ENCODE assay signal across 21 cellular contexts in genomic region chr22:46135611-46136538, GRCh38. TPM values are rescaled to one million over a fixed set of nuclear protein-coding genes. Genes with fewer than 3 reads are reported as not detected.
DNase-seq lines count a peak whose midpoint lies in the region; ATAC-seq, FAIRE-seq and TF ChIP-seq lines count a peak whose summit lies in the region.
"Had no signal": no experiment of that assay in that cellular context is flagged by ENCODE, and none has a peak within 500 bp of the region (broad histone marks: within the 10 kb centered on the region; RNA-seq: fewer than 3 reads in every experiment).

No MANE protein-coding gene starts in this region.

- intact Hi-C loops in HepG2 (cut with micrococcal nuclease; ENCODE audit: unreplicated experiment), result no loop called here

- H3K4me2 ChIP-seq in HepG2 (ENCODE audit: low read depth, low read length) (peak overlapping the region; percentile 57), osteoblast (ENCODE audit: insufficient read depth, low read length) (no peak overlapping the region)

- H3K4me1 ChIP-seq in HepG2 (ENCODE audit: insufficient read depth, low read length), result peaks cover 92% of the 10 kb centered on the region
- H3K4me1 ChIP-seq in osteoblast (ENCODE audit: insufficient read depth, low read length), result no peaks in the 10 kb centered on the region

- TF ChIP-seq RAD21 in HepG2 (CRISPR knock-in tag; IDR thresholded peaks at IDR 0.05), result no peak

- TF ChIP-seq EP300 in HepG2 (IDR thresholded peaks at IDR 0.05; ENCODE audit: low read depth in 2 of 2, low read length in 2 of 2), result no peak
- no peak for TF ChIP-seq EP300 in HepG2 (CRISPR knock-in tag; IDR thresholded peaks at IDR 0.05; ENCODE audit: borderline replicate concordance)

- no TSS peak for BruUV-seq in HepG2 (replicated peaks; lab: Mats Ljungman, UMichigan)

- TF ChIP-seq POLR2A in HepG2 (IDR thresholded peaks at IDR 0.05; ENCODE audit: insufficient read depth in 1 of 2, low read depth in 2 of 2, low read length in 2 of 2), result no peak

- CTCF ChIA-PET in WTC11 (lab: Charles Lee), result no interaction called here
- CTCF ChIA-PET in HepG2 (lab: Yijun Ruan, JAX; ENCODE audit: low intra/inter-chr PET ratio, low total read pairs), result no interaction called here

- H2AFZ ChIP-seq in HepG2 (ENCODE audit: low read length) (no peak overlapping the region), osteoblast (ENCODE audit: low read length) (no peak overlapping the region)

- H3K9me3 Mint-ChIP-seq in WTC11 (no peaks in the 10 kb centered on the region), immature natural killer cell (no peaks in the 10 kb centered on the region)
- H3K9me3 Mint-ChIP-seq: CD4-positive, CD25-positive, alpha-beta regulatory T cell had no signal

- DNase-seq in H7, result peak; percentile 24
- DNase-seq in WTC11 (ENCODE audit: low spot score), result no peak
- no peak for DNase-seq in HepG2 (ENCODE audit: low spot score)
- peak; percentile 68 for DNase-seq in osteoblast (ENCODE audit: insufficient read length, low spot score, missing footprints)
- DNase-seq in dedifferentiated amniotic fluid mesenchymal stem cell (ENCODE audit: extremely low spot score), result no peak
- no peak for DNase-seq in immature natural killer cell
- DNase-seq in activated T-cell treated with anti-CD3 and anti-CD28 coated beads, Interleukin-2, amount 50 U/mL, for 48 hours, result no peak
- DNase-seq: CD4-positive, CD25-positive, alpha-beta regulatory T cell; EL; GF-D8; KG1; NCI-H1092 treated with DMSO at 0.1 percent for 48 hours; NCI-H1436 treated with DMSO at 0.1 percent for 48 hours; NCI-H1930; NCI-H2227 treated with DMSO at 0.1 percent for 48 hours; NCI-H510A; NCI-H748 treated with DMSO at 0.1 percent for 48 hours; SJCRH30 had no signal

- 28% methylated on average over 26 of the region's 27 CpGs for WGBS in HepG2 (ENCODE audit: low lambda C conversion rate)

- peak; percentile 36 for FAIRE-seq in HepG2 (lab: Jason Lieb, UNC)
- FAIRE-seq: H54 had no signal

- H3K9me3 ChIP-seq in HepG2 (ENCODE audit: low read length), result no peaks in the 10 kb centered on the region
- H3K9me3 ChIP-seq in osteoblast (ENCODE audit: low read depth, low read length), result no peaks in the 10 kb centered on the region
- H3K9me3 ChIP-seq: SJCRH30 had no signal

- H3K4me3 ChIP-seq in H7 (ENCODE audit: insufficient read depth, low read depth, low read length) (no peak overlapping the region), HepG2 (replicated peaks in 1 of 3; ENCODE audit: insufficient read depth in 1 of 3, low read depth in 2 of 3, low read length in 3 of 3) (peak overlapping the region in 2 of 3 experiments; percentile 21 to 39; a peak in 2 of 6 replicates), osteoblast (ENCODE audit: insufficient read depth, low read length) (no peak overlapping the region)
- H3K4me3 ChIP-seq: SJCRH30 had no signal

- no peak overlapping the region for H3K27ac ChIP-seq in HepG2 (ENCODE audit: extremely low read length, insufficient read depth, low read length)
- no peak overlapping the region for H3K27ac ChIP-seq in osteoblast (ENCODE audit: low read depth, low read length)
- H3K27ac ChIP-seq: HL-60, SJCRH30 had no signal

- no peak overlapping the region for H3K4me3 Mint-ChIP-seq in WTC11
- no peak overlapping the region for H3K4me3 Mint-ChIP-seq in immature natural killer cell
- H3K4me3 Mint-ChIP-seq: CD4-positive, CD25-positive, alpha-beta regulatory T cell had no signal

- H4K20me1 ChIP-seq in HepG2 (ENCODE audit: insufficient read depth, low read length), result no peaks in the 10 kb centered on the region
- H4K20me1 ChIP-seq in osteoblast (ENCODE audit: insufficient read depth, low read length), result no peaks in the 10 kb centered on the region

- no peaks in the 10 kb centered on the region for H3K27me3 ChIP-seq in H7 (ENCODE audit: control insufficient read depth, insufficient read depth, low read length)
- H3K27me3 ChIP-seq in HepG2 (ENCODE audit: control insufficient read depth in 1 of 2, insufficient read depth in 2 of 2, low read length in 2 of 2), result no peaks in the 10 kb centered on the region; a peak in 2 of 5 replicates
- no peaks in the 10 kb centered on the region for H3K27me3 ChIP-seq in osteoblast (ENCODE audit: insufficient read depth, low read length)
- H3K27me3 ChIP-seq: SJCRH30 had no signal

- TF ChIP-seq CTCF in WTC11 (IDR thresholded peaks at IDR 0.05) (no peak), HepG2 (CRISPR knock-in tag; IDR thresholded peaks at IDR 0.05) (no peak), osteoblast (IDR thresholded peaks at IDR 0.05; ENCODE audit: extremely low read depth, low read depth, low read length) (no peak)

- no peaks in the 10 kb centered on the region for H3K36me3 ChIP-seq in H7 (replicated peaks; ENCODE audit: control insufficient read depth, insufficient read depth, low read length)
- H3K36me3 ChIP-seq in HepG2 (replicated peaks in 1 of 2; ENCODE audit: control insufficient read depth in 1 of 2, insufficient read depth in 2 of 2, low read length in 2 of 2), result no peaks in the 10 kb centered on the region
- no peaks in the 10 kb centered on the region for H3K36me3 ChIP-seq in osteoblast (ENCODE audit: insufficient read depth, low read length)
- H3K36me3 ChIP-seq: SJCRH30 had no signal

- in situ Hi-C loops in HepG2 (cut with HindIII; ENCODE audit: extremely low pct_ligation_motif_present, low pct_unique_long_range_greater_than_20kb), result loop anchor here (25.0 kb wide), 1 partner anchor 401 kb away; the partner anchor contains the start of gene CELSR1

- POLR2A ChIA-PET in WTC11 (lab: Charles Lee) (no interaction called here), HepG2 (lab: Yijun Ruan, JAX) (interaction anchor here (1.0 to 5.6 kb wide), 3 partner anchors 12 to 141 kb away, joined by 3 to 54 read pairs (median 16); partner anchors contain the start of gene TTC38)

- no peak overlapping the region for H3K9ac ChIP-seq in HepG2 (ENCODE audit: insufficient read depth, low read depth, low read length)

- no peaks in the 10 kb centered on the region for H3K79me2 ChIP-seq in HepG2 (ENCODE audit: insufficient read depth, low read length)
- H3K79me2 ChIP-seq in osteoblast (ENCODE audit: insufficient read depth, low read length), result no peaks in the 10 kb centered on the region

- H3K27ac Mint-ChIP-seq in WTC11, result peak overlapping the region; percentile 24; the same call in 1 of the 2 replicates
- no peak overlapping the region for H3K27ac Mint-ChIP-seq in immature natural killer cell
- H3K27ac Mint-ChIP-seq: CD4-positive, CD25-positive, alpha-beta regulatory T cell had no signal

- ATAC-seq in WTC11 (no peak), HepG2 (no peak)
- ATAC-seq: Panc1 had no signal

- H3K4me1 Mint-ChIP-seq in WTC11 (no peaks in the 10 kb centered on the region), immature natural killer cell (no peaks in the 10 kb centered on the region)
- H3K4me1 Mint-ChIP-seq: CD4-positive, CD25-positive, alpha-beta regulatory T cell had no signal

- no peaks in the 10 kb centered on the region for H3K27me3 Mint-ChIP-seq in WTC11 (ENCODE audit: low read depth)
- peaks cover 0 to 2% (median 1%) of the 10 kb centered on the region in 3 donors for H3K27me3 Mint-ChIP-seq in immature natural killer cell (ENCODE audit: low read depth in 3 of 3)
- H3K27me3 Mint-ChIP-seq: CD4-positive, CD25-positive, alpha-beta regulatory T cell had no signal

- H3K36me3 Mint-ChIP-seq in WTC11 (no peaks in the 10 kb centered on the region), immature natural killer cell (no peaks in the 10 kb centered on the region)
- H3K36me3 Mint-ChIP-seq: CD4-positive, CD25-positive, alpha-beta regulatory T cell had no signal

TF ChIP-seq in WTC11, 78 proteins besides CTCF, POLR2A, EP300 and RAD21 (continues in another document):
- TF ChIP-seq ATF1 (CRISPR knock-in tag; IDR thresholded peaks at IDR 0.05), result no peak

TF ChIP-seq in HepG2, 621 proteins besides CTCF, POLR2A, EP300 and RAD21 (continues in another document):
- TF ChIP-seq NR2F6 (IDR thresholded peaks at IDR 0.05) (peak; percentile 59), NR2F6 (CRISPR knock-in tag; IDR thresholded peaks at IDR 0.05) (peak; percentile 53; the same call in 1 of the 2 replicates), SP4 (CRISPR knock-in tag; IDR thresholded peaks at IDR 0.05) (0 out of 2 replicates have a peak, but pooled peaks have one; percentile 14), ZNF20 (CRISPR knock-in tag; IDR thresholded peaks at IDR 0.05) (no peak), MAX (IDR thresholded peaks at IDR 0.05) (0 out of 2 replicates have a peak, but pooled peaks have one; percentile 45), ZNF773 (CRISPR knock-in tag; IDR thresholded peaks at IDR 0.05; ENCODE audit: borderline replicate concordance) (no peak), ZNF33A (CRISPR knock-in tag; IDR thresholded peaks at IDR 0.05; ENCODE audit: borderline replicate concordance) (no peak)

RNA-seq across cellular contexts. Expression of gene PPARA, which starts 14.5 kb away (rescaled TPM):
- total RNA-seq in H7 (2014; rRNA removed; shearing (Covaris generic)), result 1.2 and 7.8 TPM in 2 replicates
- total RNA-seq in WTC11 (2021), result 8.5 to 10.1 TPM (median 9.3 TPM) in 3 replicates
- total RNA-seq in HepG2 (2016; rRNA removed; fragmentation: Illumina TruSeq; extraction: Trizol), result 24.7 and 32.0 TPM in 2 replicates
- 25.2 and 27.4 TPM in 2 replicates for total RNA-seq in HepG2 (2016; cell fraction: cytosol; rRNA removed; fragmentation: Illumina TruSeq; extraction: Trizol; ENCODE audit: low read depth)
- total RNA-seq in HepG2 (2016; cell fraction: insoluble cytoplasmic fraction; rRNA removed; fragmentation: Illumina TruSeq; extraction: Trizol), result 25.2 and 26.2 TPM in 2 replicates
- 42.1 and 44.8 TPM in 2 replicates for total RNA-seq in HepG2 (2016; cell fraction: membrane; rRNA removed; fragmentation: Illumina TruSeq; extraction: Trizol)
- 16.8 and 21.1 TPM in 2 replicates for total RNA-seq in HepG2 (2016; cell fraction: nucleus; rRNA removed; fragmentation: Illumina TruSeq; extraction: Trizol)
- 16.6 and 18.2 TPM in 2 replicates for polyA plus RNA-seq in HepG2 (2011; rRNA removed)
- polyA plus RNA-seq in HepG2 (2011; cell fraction: cytosol; rRNA removed), result 14.0 and 14.5 TPM in 2 replicates
- 11.7 and 12.6 TPM in 2 replicates for polyA plus RNA-seq in HepG2 (2011; cell fraction: nucleus; rRNA removed)
- 20.9 and 22.5 TPM in 2 replicates for polyA plus RNA-seq in HepG2 (2012)
- 26.1 and 26.5 TPM in 2 replicates for polyA plus RNA-seq in HepG2 (2016; cell fraction: cytosol; fragmentation: Illumina TruSeq; extraction: Trizol; ENCODE audit: low read depth)
- 15.3 and 15.6 TPM in 2 replicates for polyA plus RNA-seq in HepG2 (2016; cell fraction: insoluble cytoplasmic fraction; fragmentation: Illumina TruSeq; extraction: Trizol; ENCODE audit: low read depth)
- polyA plus RNA-seq in HepG2 (2016; cell fraction: membrane; fragmentation: Illumina TruSeq; extraction: Trizol; ENCODE audit: low read depth), result 29.1 and 30.3 TPM in 2 replicates
- polyA plus RNA-seq in HepG2 (2016; cell fraction: nucleus; fragmentation: Illumina TruSeq; extraction: Trizol; ENCODE audit: insufficient read depth, low read depth), result 21.2 and 21.4 TPM in 2 replicates
- polyA minus RNA-seq in HepG2 (2011; rRNA and poly(A)+ RNA removed; ENCODE audit: low replicate concordance), result 7.8 and 47.2 TPM in 2 replicates
- polyA minus RNA-seq in HepG2 (2011; cell fraction: cytosol; rRNA and poly(A)+ RNA removed), result 23.7 and 30.1 TPM in 2 replicates
- 30.8 and 34.2 TPM in 2 replicates for polyA minus RNA-seq in HepG2 (2011; cell fraction: nucleus; rRNA and poly(A)+ RNA removed)
- 21.8 and 22.1 TPM in 2 replicates for total RNA-seq in osteoblast
- 1 to 10 TPM; 3.4 to 8.0 (median 6.1) TPM for polyA plus RNA-seq in immature natural killer cell

Comparison
In these comparisons a context has a peak if more than half of its experiments do, and no peak if none do; other contexts are left out.
1. DNase-seq: peak in H7 (single experiment) and osteoblast (single experiment); none in WTC11 (single experiment), HepG2 (single experiment), dedifferentiated amniotic fluid mesenchymal stem cell (single experiment), immature natural killer cell (0 of 3) and activated T-cell treated with anti-CD3 and anti-CD28 coated beads, Interleukin-2, amount 50 U/mL, for 48 hours (0 of 2).
2. H3K4me3 ChIP-seq: peak in HepG2 (2 of 3); none in H7 (single experiment) and osteoblast (single experiment).